10 cellular contexts compared by ENCODE assay signal in genomic region chr19:11152318-11153062, GRCh38. TPM values are rescaled to one million over a fixed set of nuclear protein-coding genes. Genes with fewer than 3 reads are reported as not detected.
A peak's percentile ranks its signal among the peaks of the same experiment; 100 is the strongest.
DNase-seq lines count a peak whose midpoint lies in the region; ATAC-seq and TF ChIP-seq lines count a peak whose summit lies in the region.
"Had no signal": no experiment of that assay in that cellular context is flagged by ENCODE, and none has a peak within 500 bp of the region (broad histone marks: within the 10 kb centered on the region; RNA-seq: fewer than 3 reads in every experiment).

No MANE protein-coding gene starts in this region.

- POLR2A ChIA-PET in IMR-90 (lab: Charles Lee; ENCODE audit: unreplicated experiment): interaction anchor here (0.7 kb wide), 1 partner anchor 37 kb away, joined by 3 read pairs; no protein-coding TSS in a partner anchor

- TF ChIP-seq CTCF in IMR-90 (conservative IDR thresholded peaks at IDR 0.05; ENCODE audit: low read depth, low read length): no peak
- no peak for TF ChIP-seq CTCF in mammary epithelial cell (conservative IDR thresholded peaks at IDR 0.05 in 1 of 2, IDR thresholded peaks at IDR 0.05 in 1 of 2; ENCODE audit: extremely low read depth in 1 of 2, insufficient read depth in 1 of 2, low read depth in 1 of 2, low read length in 2 of 2)
- no peak for TF ChIP-seq CTCF in stomach (IDR thresholded peaks at IDR 0.05)

- dilution Hi-C loops in IMR-90 (cut with HindIII; ENCODE audit: low sequenced_read_pairs, unreplicated experiment): no loop called here
- dilution Hi-C loops in mammary epithelial cell (cut with HindIII; ENCODE audit: low sequenced_read_pairs): no loop called here

- TF ChIP-seq POLR2A in IMR-90 (IDR thresholded peaks at IDR 0.05; ENCODE audit: low read depth, low read length) (no peak), stomach (IDR thresholded peaks at IDR 0.05) (no peak)

- H2BK5ac ChIP-seq in IMR-90 (ENCODE audit: low read depth, low read length, poor library complexity, severe bottlenecking): peak overlapping the region; percentile 46

- no peak overlapping the region for H3K4me3 ChIP-seq in IMR-90 (ENCODE audit: insufficient read depth, low read depth, low read length)
- no peak overlapping the region for H3K4me3 ChIP-seq in mammary epithelial cell (replicated peaks in 1 of 3; ENCODE audit: insufficient read depth in 1 of 3, low read depth in 2 of 3, low read length in 3 of 3)
- H3K4me3 ChIP-seq in stomach: no peak overlapping the region

- intact Hi-C loops in IMR-90 (cut with micrococcal nuclease): no loop called here
- intact Hi-C loops in mammary epithelial cell (cut with micrococcal nuclease): no loop called here
- intact Hi-C loops in left colon (cut with DNase I, micrococcal nuclease): no loop called here
- intact Hi-C loops in stomach (cut with DNase I; ENCODE audit: low total_unique reads): no loop called here

- peak overlapping the region; percentile 32 for H3K4ac ChIP-seq in IMR-90 (ENCODE audit: low read depth, low read length)

- peak overlapping the region; percentile 22; the same call in 1 of the 2 replicates for H2BK120ac ChIP-seq in IMR-90 (ENCODE audit: low read depth, low read length)

- peak overlapping the region; percentile 38 for H4K91ac ChIP-seq in IMR-90 (ENCODE audit: insufficient read depth, low read depth, low read length)

- peak overlapping the region; percentile 27 for H3K9ac ChIP-seq in IMR-90 (ENCODE audit: low read depth, low read length)
- no peak overlapping the region for H3K9ac ChIP-seq in mammary epithelial cell (ENCODE audit: insufficient read depth, low read length)

- H3K4me1 ChIP-seq in IMR-90 (ENCODE audit: control insufficient read depth, insufficient read depth, low read length) (peaks cover 16% of the 10 kb centered on the region), mammary epithelial cell (ENCODE audit: insufficient read depth, low read length) (peaks cover 20% of the 10 kb centered on the region), stomach (peaks cover 30 to 75% (median 51%) of the 10 kb centered on the region in 4 donors)

- H3K79me2 ChIP-seq in mammary epithelial cell (ENCODE audit: insufficient read depth, low read length): peaks cover 45% of the 10 kb centered on the region

- H3K18ac ChIP-seq in IMR-90 (ENCODE audit: low read depth, low read length): peak overlapping the region; percentile 33

- BruUV-seq in IMR-90 (replicated peaks; lab: Mats Ljungman, UMichigan): no TSS peak
- BruUV-seq in mammary epithelial cell (replicated peaks; lab: Mats Ljungman, UMichigan): no TSS peak

- peak overlapping the region; percentile 23 for H2BK20ac ChIP-seq in IMR-90 (ENCODE audit: low read depth, low read length)

- peak overlapping the region; percentile 62 for H2AK9ac ChIP-seq in IMR-90 (replicated peaks; ENCODE audit: low read depth, low read length, poor library complexity)

- in situ Hi-C loops in IMR-90 (cut with MboI; ENCODE audit: low sequenced_read_pairs) (no loop called here), mammary epithelial cell (cut with MboI; ENCODE audit: low sequenced_read_pairs in 2 of 2) (no loop called here)

- H3K79me1 ChIP-seq in IMR-90 (ENCODE audit: low read depth in 1 of 2, low read length in 2 of 2): peaks cover 20 to 46% of the 10 kb centered on the region in 2 experiments

- H3K27ac ChIP-seq in IMR-90 (ENCODE audit: insufficient read depth, low read length): peak overlapping the region; percentile 63; the same call in 1 of the 2 replicates
- H3K27ac ChIP-seq in mammary epithelial cell (ENCODE audit: insufficient read depth, low read depth, low read length): no peak overlapping the region
- peak overlapping the region; percentile 50 to 88 (median 82) for H3K27ac ChIP-seq in stomach

- no peak for TF ChIP-seq RAD21 in IMR-90 (IDR thresholded peaks at IDR 0.05; ENCODE audit: low read length)

- H3K9me3 ChIP-seq in IMR-90 (ENCODE audit: control insufficient read depth, insufficient read depth, low read length) (no peaks in the 10 kb centered on the region), mammary epithelial cell (replicated peaks; ENCODE audit: insufficient read depth, low read length) (no peaks in the 10 kb centered on the region), stomach (no peaks in the 10 kb centered on the region)

- peak overlapping the region; percentile 22; the same call in 1 of the 2 replicates for H3K56ac ChIP-seq in IMR-90 (ENCODE audit: extremely low read depth, insufficient read depth, low read length)

- WGBS in IMR-90 (ENCODE audit: extremely low coverage in 2 of 2, insufficient read length in 1 of 2), 2 experiments: 54% methylated on average over 3 of the region's 11 CpGs; no CpG with 5 or more reads in 1 of the 2 experiments
- WGBS in mammary epithelial cell (ENCODE audit: low coverage, missing lambda C conversion rate): 50% methylated on average over 11 of the region's 11 CpGs
- WGBS in stomach, 5 donors: 49 to 55% (median 54%) methylated on average over 11 of the region's 11 CpGs

- no peaks in the 10 kb centered on the region for H3K27me3 ChIP-seq in IMR-90 (ENCODE audit: control insufficient read depth, insufficient read depth, low read length)
- H3K27me3 ChIP-seq in mammary epithelial cell (ENCODE audit: insufficient read depth, low read length): no peaks in the 10 kb centered on the region
- no peaks in the 10 kb centered on the region for H3K27me3 ChIP-seq in stomach

- peak overlapping the region; percentile 48 for H4K5ac ChIP-seq in IMR-90 (ENCODE audit: low read depth, low read length)

- CTCF ChIA-PET in IMR-90 (lab: Yijun Ruan, JAX) (no interaction called here), mammary epithelial cell (lab: Charles Lee; ENCODE audit: low non-redundant PET) (no interaction called here)

- H3K36me3 ChIP-seq in IMR-90 (ENCODE audit: control insufficient read depth, insufficient read depth, low read length) (peaks cover 1% of the 10 kb centered on the region; the same call in 1 of the 2 replicates), mammary epithelial cell (ENCODE audit: insufficient read depth, low read length) (peaks cover 5% of the 10 kb centered on the region), stomach (no peaks in the 10 kb centered on the region)

- H4K20me1 ChIP-seq in IMR-90 (ENCODE audit: insufficient read depth, low read length) (no peaks in the 10 kb centered on the region), mammary epithelial cell (ENCODE audit: insufficient read depth, low read length) (no peaks in the 10 kb centered on the region)

- ATAC-seq in IMR-90 (ENCODE audit: low read depth) (peak; percentile 8), left colon (peak; percentile 63), GM21528 (IDR thresholded peaks at IDR 0.05; ENCODE audit: low FRiP score, unreplicated experiment) (no peak)

- peak overlapping the region; percentile 1; the same call in 1 of the 2 replicates for H3K23ac ChIP-seq in IMR-90 (ENCODE audit: low read depth, low read length)

- peak overlapping the region; percentile 2 to 48; a peak in 2 of 4 replicates for H4K8ac ChIP-seq in IMR-90 (ENCODE audit: low read depth in 2 of 2, low read length in 2 of 2)

- H3K4me2 ChIP-seq in IMR-90 (ENCODE audit: low read depth, low read length) (0 out of 2 replicates have a peak overlapping the region, but pooled peaks have one; percentile 4), mammary epithelial cell (ENCODE audit: insufficient read depth, low read depth, low read length) (no peak overlapping the region)

- no peak for TF ChIP-seq EP300 in stomach (IDR thresholded peaks at IDR 0.05)

- DNase-seq in IMR-90 (peak; percentile 78), mammary epithelial cell (peak; percentile 41), left colon (peak; percentile 46 to 90), stomach (peak; percentile 87), inferior parietal cortex (ENCODE audit: extremely low spot score) (no peak), NCI-H1417 treated with DMSO at 0.1 percent for 48 hours (lab: John Stamatoyannopoulos, UW) (no peak), NCI-H1436 (lab: John Stamatoyannopoulos, UW) (no peak)
- DNase-seq: effector memory CD4-positive, alpha-beta T cell; NCI-H1092 had no signal

- H2BK15ac ChIP-seq in IMR-90 (ENCODE audit: low read depth, low read length): peak overlapping the region; percentile 21; the same call in 1 of the 3 replicates

- H2AFZ ChIP-seq in IMR-90 (replicated peaks; ENCODE audit: low read length, poor library complexity) (peak overlapping the region; percentile 82), mammary epithelial cell (ENCODE audit: low read depth, low read length) (peak overlapping the region; percentile 65)

- H2AK5ac ChIP-seq in IMR-90 (ENCODE audit: low read depth, low read length): peak overlapping the region; percentile 35; the same call in 1 of the 2 replicates

- peak overlapping the region; percentile 24; the same call in 1 of the 2 replicates for H3K14ac ChIP-seq in IMR-90 (replicated peaks; ENCODE audit: low read depth, low read length)

- peaks cover 5% of the 10 kb centered on the region; the same call in 1 of the 2 replicates for H3K9me1 ChIP-seq in IMR-90 (ENCODE audit: insufficient read depth, low read length)

TF ChIP-seq in IMR-90, 13 proteins besides CTCF, POLR2A, EP300 and RAD21 (continues in another document):
- 0 out of 2 replicates have a peak, but pooled peaks have one; percentile 7 for TF ChIP-seq USF2 (IDR thresholded peaks at IDR 0.05; ENCODE audit: low read depth, low read length)

RNA-seq across cellular contexts. Expression of gene SPC24, which starts 3.1 kb away (rescaled TPM):
- total RNA-seq in IMR-90 (2012; rRNA removed): 68.3 and 97.5 TPM in 2 replicates
- 11.7 and 12.2 TPM in 2 replicates for polyA plus RNA-seq in IMR-90 (2012; rRNA removed)
- 12.4 and 24.6 TPM in 2 replicates for polyA plus RNA-seq in IMR-90 (2012; cell fraction: cytosol; rRNA removed)
- polyA plus RNA-seq in IMR-90 (2012; cell fraction: nucleus; rRNA removed; ENCODE audit: low replicate concordance): 10.7 and 11.4 TPM in 2 replicates
- 10 to 100 TPM in 1 of 2 donors, 1 to 10 TPM in 1; 2.2 to 35.4 TPM for total RNA-seq in mammary epithelial cell
- polyA plus RNA-seq in mammary epithelial cell: 24.8 TPM
- polyA minus RNA-seq in mammary epithelial cell: 23.2 TPM
- total RNA-seq in left colon: 10 to 100 TPM in 1 of 2 donors, 1 to 10 TPM in 1; 2.6 to 11.6 TPM
- total RNA-seq in stomach: 10 to 100 TPM in 3 of 5 donors, not detected in 2; 11.9 to 20.4 (median 18.7) TPM
- polyA plus RNA-seq in stomach: 1 to 10 TPM; 3.7 to 6.5 (median 5.0) TPM

RNA-seq across cellular contexts. Expression of gene KANK2, which starts 44.9 kb away (rescaled TPM):
- total RNA-seq in IMR-90 (2012; rRNA removed) (104 and 126 TPM in 2 replicates), mammary epithelial cell (10 to 100 TPM; 18.2 to 19.4 TPM), left colon (10 to 100 TPM; 28.5 to 85.3 TPM), stomach (100 to 1,000 TPM; 120 to 415 (median 251) TPM)
- polyA plus RNA-seq in IMR-90 (2012; rRNA removed) (156 and 176 TPM in 2 replicates), mammary epithelial cell (14.7 TPM), stomach (100 to 1,000 TPM in 2 of 3 donors, 10 to 100 TPM in 1; 82.4 to 158 (median 144) TPM)
- polyA plus RNA-seq in IMR-90 (2012; cell fraction: cytosol; rRNA removed): 95.0 and 131 TPM in 2 replicates
- 95.7 and 185 TPM in 2 replicates for polyA plus RNA-seq in IMR-90 (2012; cell fraction: nucleus; rRNA removed; ENCODE audit: low replicate concordance)
- polyA minus RNA-seq in mammary epithelial cell: 34.0 TPM

Comparison
In these comparisons a context has a peak if more than half of its experiments do, and no peak if none do; other contexts are left out.
1. DNase-seq: peak in IMR-90 (single experiment), mammary epithelial cell (single experiment), left colon (2 of 2) and stomach (single experiment); none in inferior parietal cortex (single experiment), NCI-H1417 treated with DMSO at 0.1 percent for 48 hours (single experiment) and NCI-H1436 (single experiment).